In genomic region chr1:185348296-185348695, GRCh38 we compare ENCODE assay signal across 30 cellular contexts.
"Had no signal": no experiment of that assay in that cellular context is flagged by ENCODE, and none has a peak within 500 bp of the region (broad histone marks: within the 10 kb centered on the region; RNA-seq: fewer than 3 reads in every experiment).

No MANE protein-coding gene starts in this region.

- ATAC-seq: naive thymus-derived CD8-positive, alpha-beta T cell; psoas muscle; right cardiac atrium; sciatic nerve; stimulated activated memory B cell treated with anti-CD40 and anti-IgM and Interleukin-4, amounts not matched to agents 10 μg/mL and 1 μg/mL and 100 μg/mL, for 72 hours; stimulated activated naive CD8-positive, alpha-beta T cell treated with anti-CD3 and anti-CD28 coated beads, Interleukin-15, amount 100 ng/mL, for 72 hours; stimulated activated naive CD8-positive, alpha-beta T cell treated with anti-CD3 and anti-CD28 coated beads, Interleukin-15, Interleukin-2, amounts not matched to agents 100 U/mL and 50 U/mL, for 24 hours; upper lobe of right lung had no signal

- H3K36me3 ChIP-seq: neutrophil, pancreas, spleen, suprapubic skin, tibial artery, transverse colon, upper lobe of right lung, uterus had no signal

- H3K4me3 Mint-ChIP-seq: naive B cell; naive thymus-derived CD8-positive, alpha-beta T cell; nephron progenitor cell; neural crest cell; stimulated activated memory B cell treated with anti-CD40 and anti-IgM and Interleukin-4, amounts not matched to agents 10 μg/mL and 1 μg/mL and 100 μg/mL, for 72 hours; stimulated activated naive CD8-positive, alpha-beta T cell treated with anti-CD3 and anti-CD28 coated beads, Interleukin-15, amount 100 ng/mL, for 72 hours; type B pancreatic cell had no signal

- H3K27me3 Mint-ChIP-seq: naive B cell; naive thymus-derived CD8-positive, alpha-beta T cell; stimulated activated memory B cell treated with anti-CD40 and anti-IgM and Interleukin-4, amounts not matched to agents 10 μg/mL and 1 μg/mL and 100 μg/mL, for 72 hours; stimulated activated naive CD8-positive, alpha-beta T cell treated with anti-CD3 and anti-CD28 coated beads, Interleukin-15, amount 100 ng/mL, for 72 hours; type B pancreatic cell had no signal

- DNase-seq: naive B cell; naive thymus-derived CD8-positive, alpha-beta T cell; nephron progenitor cell; nucleus accumbens; pancreas; psoas muscle; right cardiac atrium; spleen; stimulated activated CD4-positive, alpha-beta T cell treated with anti-CD3 and anti-CD28 coated beads, Interleukin-12 subunit alpha, Interleukin-12 subunit beta, amount 100 ng/mL, for 4 hours; stimulated activated CD4-positive, alpha-beta T cell treated with anti-CD3 and anti-CD28 coated beads, Interleukin-1b, Interleukin-23, amount 100 ng/mL, for 48 hours; stimulated activated CD4-positive, alpha-beta T cell treated with anti-CD3 and anti-CD28 coated beads, Interleukin-4, amount 100 ng/mL, for 1 hour; stimulated activated CD4-positive, alpha-beta T cell treated with anti-CD3 and anti-CD28 coated beads, Interleukin-4, amount 100 ng/mL, for 4 hours; stimulated activated CD8-positive, alpha-beta memory T cell treated with anti-CD3 and anti-CD28 coated beads, Interleukin-4, amount 100 ng/mL, for 48 hours; stimulated activated naive CD4-positive, alpha-beta T cell; stimulated activated naive CD8-positive, alpha-beta T cell treated with anti-CD3 and anti-CD28 coated beads, Interleukin-15, amount 100 ng/mL, for 72 hours; stimulated activated naive CD8-positive, alpha-beta T cell treated with anti-CD3 and anti-CD28 coated beads, Interleukin-15, Interleukin-2, amounts not matched to agents 100 U/mL and 50 U/mL, for 24 hours; substantia nigra; testis; tibial artery; transverse colon; upper lobe of right lung; uterus had no signal

- H3K36me3 Mint-ChIP-seq: naive B cell; naive thymus-derived CD8-positive, alpha-beta T cell; type B pancreatic cell had no signal

- H3K9me3 Mint-ChIP-seq: naive thymus-derived CD8-positive, alpha-beta T cell; nephron progenitor cell; neural crest cell; stimulated activated memory B cell treated with anti-CD40 and anti-IgM and Interleukin-4, amounts not matched to agents 10 μg/mL and 1 μg/mL and 100 μg/mL, for 72 hours; stimulated activated naive CD8-positive, alpha-beta T cell treated with anti-CD3 and anti-CD28 coated beads, Interleukin-15, amount 100 ng/mL, for 72 hours had no signal

- H3K27ac ChIP-seq: neutrophil, pancreas, psoas muscle, skin epidermis, spleen, suprapubic skin, testis, tibial artery, transverse colon, upper lobe of right lung, uterus had no signal

- H3K9me3 ChIP-seq: neutrophil, pancreas, psoas muscle, spleen, suprapubic skin, testis, tibial artery, transverse colon, upper lobe of right lung, uterus had no signal

- H3K27ac Mint-ChIP-seq: nephron progenitor cell; stimulated activated memory B cell treated with anti-CD40 and anti-IgM and Interleukin-4, amounts not matched to agents 10 μg/mL and 1 μg/mL and 100 μg/mL, for 72 hours; stimulated activated naive CD8-positive, alpha-beta T cell treated with anti-CD3 and anti-CD28 coated beads, Interleukin-15, amount 100 ng/mL, for 72 hours; type B pancreatic cell had no signal

- H3K4me1 ChIP-seq: psoas muscle, testis, upper lobe of right lung, uterus had no signal

- H3K4me3 ChIP-seq: pancreas, psoas muscle, skin epidermis, smooth muscle cell, spleen, suprapubic skin, testis, tibial artery, transverse colon, upper lobe of right lung, uterus had no signal
